ENCODE assay signal across 9 cellular contexts in the genomic region with DNA sequence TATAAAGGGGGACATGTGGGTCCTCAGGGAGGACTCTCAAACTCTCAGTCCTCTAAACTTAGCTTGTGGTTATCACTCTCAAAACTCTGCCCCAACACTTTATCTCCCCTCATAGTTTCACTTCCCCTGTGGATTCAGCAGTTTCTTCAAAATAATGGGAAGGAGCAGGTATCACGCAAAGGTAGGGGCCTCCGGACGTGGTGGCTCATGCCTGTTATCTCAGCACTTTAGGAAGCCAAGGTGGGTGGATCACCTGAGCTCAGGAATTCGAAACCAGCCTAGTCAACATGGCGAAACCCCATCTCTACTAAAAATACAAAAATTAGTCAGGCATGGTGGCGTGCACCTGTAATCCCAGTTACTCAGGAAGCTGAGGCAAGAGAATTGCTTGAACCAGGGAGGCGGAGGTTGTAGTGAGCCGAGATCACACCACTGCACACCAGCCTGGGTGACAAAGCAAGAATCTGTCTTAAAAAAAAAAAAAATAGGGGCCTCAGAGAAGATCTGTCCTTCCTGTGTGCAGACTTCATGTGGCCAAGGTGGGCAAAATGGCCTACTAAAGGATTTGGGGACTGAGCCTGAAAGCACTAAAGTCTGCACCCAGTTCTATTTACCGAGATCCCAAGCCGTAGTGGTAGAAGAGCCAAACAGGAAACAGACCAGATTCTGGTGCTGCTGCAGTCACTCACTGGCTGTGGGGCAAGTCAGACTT. TPM values are rescaled to one million over a fixed set of nuclear protein-coding genes. Genes with fewer than 3 reads are reported as not detected.
DNase-seq lines count a peak whose midpoint lies in the region; ATAC-seq and TF ChIP-seq lines count a peak whose summit lies in the region.
"Had no signal": no experiment of that assay in that cellular context is flagged by ENCODE, and none has a peak within 500 bp of the region (broad histone marks: within the 10 kb centered on the region; RNA-seq: fewer than 3 reads in every experiment).

No MANE protein-coding gene starts in this region.

- peaks cover 24% of the 10 kb centered on the region for H3K36me3 ChIP-seq in CD8-positive, alpha-beta T cell (ENCODE audit: insufficient read depth, low read length)
- no peaks in the 10 kb centered on the region for H3K36me3 ChIP-seq in IMR-90 (ENCODE audit: control insufficient read depth, insufficient read depth, low read length)
- H3K36me3 ChIP-seq: breast epithelium had no signal

- no peak for TF ChIP-seq RAD21 in IMR-90 (IDR thresholded peaks at IDR 0.05; ENCODE audit: low read length)

- no peaks in the 10 kb centered on the region for H4K20me1 ChIP-seq in IMR-90 (ENCODE audit: insufficient read depth, low read length)

- no peaks in the 10 kb centered on the region for H3K27me3 Mint-ChIP-seq in CD8-positive, alpha-beta T cell (ENCODE audit: low read depth)
- H3K27me3 Mint-ChIP-seq in activated naive CD8-positive, alpha-beta T cell treated with anti-CD3 and anti-CD28 coated beads, Interleukin-2, amount 10 ng/mL, durations not matched to agents 7 days and 5 days = no peaks in the 10 kb centered on the region

- no peaks in the 10 kb centered on the region for H3K79me1 ChIP-seq in IMR-90 (ENCODE audit: low read depth in 1 of 2, low read length in 2 of 2)

- no peak for TF ChIP-seq POLR2A in IMR-90 (IDR thresholded peaks at IDR 0.05; ENCODE audit: low read depth, low read length)

- in situ Hi-C loops in IMR-90 (cut with MboI; ENCODE audit: low sequenced_read_pairs) = no loop called here

- H4K91ac ChIP-seq in IMR-90 (ENCODE audit: insufficient read depth, low read depth, low read length) = no peak overlapping the region

- peaks cover 52% of the 10 kb centered on the region for H3K36me3 Mint-ChIP-seq in CD8-positive, alpha-beta T cell
- peaks cover 51% of the 10 kb centered on the region for H3K36me3 Mint-ChIP-seq in activated naive CD8-positive, alpha-beta T cell treated with anti-CD3 and anti-CD28 coated beads, Interleukin-2, amount 10 ng/mL, durations not matched to agents 7 days and 5 days

- H3K9ac ChIP-seq in IMR-90 (ENCODE audit: low read depth, low read length) = no peak overlapping the region

- CTCF ChIA-PET in CD8-positive, alpha-beta T cell (lab: Charles Lee) = interaction anchor here (1.0 to 4.0 kb wide), 11 partner anchors 8 to 134 kb away, joined by 3 to 39 read pairs (median 4); partner anchors contain the start of genes AAAS, CSAD, ESPL1 and ZNF740
- CTCF ChIA-PET in IMR-90 (lab: Yijun Ruan, JAX) = interaction anchor here (0.8 to 1.6 kb wide), 3 partner anchors 13 to 98 kb away, joined by 3 to 4 read pairs (median 3); partner anchors contain the start of gene MYG1

- H2BK15ac ChIP-seq in IMR-90 (ENCODE audit: low read depth, low read length) = no peak overlapping the region

- peak; percentile 41 for ATAC-seq in CD8-positive, alpha-beta T cell
- ATAC-seq in GM19467 (IDR thresholded peaks at IDR 0.05; ENCODE audit: unreplicated experiment) (peak; percentile 51), IMR-90 (ENCODE audit: low read depth) (peak; percentile 20), HG03469 (IDR thresholded peaks at IDR 0.05; ENCODE audit: unreplicated experiment) (no peak)
- ATAC-seq in activated naive CD8-positive, alpha-beta T cell treated with anti-CD3 and anti-CD28 coated beads, Interleukin-2, amount 10 ng/mL, durations not matched to agents 7 days and 5 days (ENCODE audit: low read depth) = peak; percentile 46

- peaks cover 72% of the 10 kb centered on the region for H3K4me1 Mint-ChIP-seq in CD8-positive, alpha-beta T cell (ENCODE audit: low read depth)
- peaks cover 53% of the 10 kb centered on the region for H3K4me1 Mint-ChIP-seq in activated naive CD8-positive, alpha-beta T cell treated with anti-CD3 and anti-CD28 coated beads, Interleukin-2, amount 10 ng/mL, durations not matched to agents 7 days and 5 days

- dilution Hi-C loops in IMR-90 (cut with HindIII; ENCODE audit: low sequenced_read_pairs, unreplicated experiment) = no loop called here

- H2BK5ac ChIP-seq in IMR-90 (ENCODE audit: low read depth, low read length, poor library complexity, severe bottlenecking) = no peak overlapping the region

- no peak overlapping the region for H3K18ac ChIP-seq in IMR-90 (ENCODE audit: low read depth, low read length)

- H3K4me3 ChIP-seq in CD8-positive, alpha-beta T cell (ENCODE audit: low read depth, low read length) = peak overlapping the region; percentile 7
- H3K4me3 ChIP-seq in IMR-90 (ENCODE audit: insufficient read depth, low read depth, low read length) = no peak overlapping the region
- H3K4me3 ChIP-seq: breast epithelium had no signal

- no peak overlapping the region for H4K5ac ChIP-seq in IMR-90 (ENCODE audit: low read depth, low read length)

- WGBS in IMR-90 (ENCODE audit: extremely low coverage in 2 of 2, insufficient read length in 1 of 2), 2 experiments = 93% methylated on average over 3 of the region's 10 CpGs; no CpG with 5 or more reads in 1 of the 2 experiments

- H2BK20ac ChIP-seq in IMR-90 (ENCODE audit: low read depth, low read length) = no peak overlapping the region

- H3K4ac ChIP-seq in IMR-90 (ENCODE audit: low read depth, low read length) = no peak overlapping the region

- intact Hi-C loops in CD8-positive, alpha-beta T cell (cut with DNase I, micrococcal nuclease) = no loop called here
- intact Hi-C loops in IMR-90 (cut with micrococcal nuclease) = no loop called here

- H3K9me1 ChIP-seq in IMR-90 (ENCODE audit: insufficient read depth, low read length) = peaks cover 5% of the 10 kb centered on the region; the same call in 1 of the 2 replicates

- DNase-seq in CD8-positive, alpha-beta T cell = peak in 1 of 7 experiments; percentile 63
- DNase-seq in IMR-90 (no peak), cerebellum (ENCODE audit: low spot score) (no peak), foreskin melanocyte (no peak), NCI-H2227 treated with DMSO at 0.1 percent for 48 hours (lab: John Stamatoyannopoulos, UW) (no peak)
- peak; percentile 40 for DNase-seq in activated naive CD8-positive, alpha-beta T cell treated with anti-CD3 and anti-CD28 coated beads, Interleukin-2, amount 10 ng/mL, durations not matched to agents 7 days and 5 days

- no peak for TF ChIP-seq CTCF in CD8-positive, alpha-beta T cell (IDR thresholded peaks at IDR 0.05)
- TF ChIP-seq CTCF in IMR-90 (conservative IDR thresholded peaks at IDR 0.05; ENCODE audit: low read depth, low read length) = no peak

- POLR2A ChIA-PET in CD8-positive, alpha-beta T cell (lab: Charles Lee) = interaction anchor here (0.6 to 5.1 kb wide), 6 partner anchors 8 to 43 kb away, joined by 3 to 32 read pairs (median 4); partner anchors contain the start of genes CSAD and ZNF740
- POLR2A ChIA-PET in IMR-90 (lab: Charles Lee; ENCODE audit: unreplicated experiment) = no interaction called here
- POLR2A ChIA-PET in activated naive CD8-positive, alpha-beta T cell treated with anti-CD3 and anti-CD28 coated beads, Interleukin-2, amount 10 ng/mL, durations not matched to agents 7 days and 5 days (lab: Charles Lee) = interaction anchor here (1.3 to 8.4 kb wide), 7 partner anchors 8 to 68 kb away, joined by 3 to 56 read pairs (median 4); partner anchors contain the start of genes CSAD, ESPL1 and ZNF740

- H4K8ac ChIP-seq in IMR-90 (ENCODE audit: low read depth in 2 of 2, low read length in 2 of 2) = no peak overlapping the region

- H3K9me3 ChIP-seq in CD8-positive, alpha-beta T cell (ENCODE audit: low read length) = no peaks in the 10 kb centered on the region
- H3K9me3 ChIP-seq in IMR-90 (ENCODE audit: control insufficient read depth, insufficient read depth, low read length) = no peaks in the 10 kb centered on the region
- H3K9me3 ChIP-seq: breast epithelium had no signal

- peak overlapping the region; percentile 93 for H3K27ac Mint-ChIP-seq in CD8-positive, alpha-beta T cell
- peak overlapping the region; percentile 80 for H3K27ac Mint-ChIP-seq in activated naive CD8-positive, alpha-beta T cell treated with anti-CD3 and anti-CD28 coated beads, Interleukin-2, amount 10 ng/mL, durations not matched to agents 7 days and 5 days

- H3K56ac ChIP-seq in IMR-90 (ENCODE audit: extremely low read depth, insufficient read depth, low read length) = no peak overlapping the region

- no peaks in the 10 kb centered on the region for H3K9me3 Mint-ChIP-seq in CD8-positive, alpha-beta T cell
- no peaks in the 10 kb centered on the region for H3K9me3 Mint-ChIP-seq in activated naive CD8-positive, alpha-beta T cell treated with anti-CD3 and anti-CD28 coated beads, Interleukin-2, amount 10 ng/mL, durations not matched to agents 7 days and 5 days

- H3K27me3 ChIP-seq in CD8-positive, alpha-beta T cell (ENCODE audit: insufficient read depth, low read length) = no peaks in the 10 kb centered on the region
- H3K27me3 ChIP-seq in IMR-90 (ENCODE audit: control insufficient read depth, insufficient read depth, low read length) = peaks cover 2% of the 10 kb centered on the region; the same call in 1 of the 2 replicates
- H3K27me3 ChIP-seq: breast epithelium had no signal

- peak overlapping the region; percentile 9 for H2AFZ ChIP-seq in IMR-90 (replicated peaks; ENCODE audit: low read length, poor library complexity)

- peak overlapping the region; percentile 73 for H3K4me3 Mint-ChIP-seq in CD8-positive, alpha-beta T cell
- peak overlapping the region; percentile 69 for H3K4me3 Mint-ChIP-seq in activated naive CD8-positive, alpha-beta T cell treated with anti-CD3 and anti-CD28 coated beads, Interleukin-2, amount 10 ng/mL, durations not matched to agents 7 days and 5 days

- no peak overlapping the region for H3K4me2 ChIP-seq in IMR-90 (ENCODE audit: low read depth, low read length)

- no peak overlapping the region for H3K14ac ChIP-seq in IMR-90 (replicated peaks; ENCODE audit: low read depth, low read length)

- BruUV-seq in IMR-90 (replicated peaks; lab: Mats Ljungman, UMichigan) = no TSS peak

- H3K4me1 ChIP-seq in CD8-positive, alpha-beta T cell (ENCODE audit: insufficient read depth, low read length) = peaks cover 89% of the 10 kb centered on the region
- peaks cover 1% of the 10 kb centered on the region; the same call in 1 of the 2 replicates for H3K4me1 ChIP-seq in IMR-90 (ENCODE audit: control insufficient read depth, insufficient read depth, low read length)
- H3K4me1 ChIP-seq: breast epithelium had no signal

- no peak overlapping the region for H2AK9ac ChIP-seq in IMR-90 (replicated peaks; ENCODE audit: low read depth, low read length, poor library complexity)

- no peak overlapping the region for H2AK5ac ChIP-seq in IMR-90 (ENCODE audit: low read depth, low read length)

- no peak overlapping the region for H2BK120ac ChIP-seq in IMR-90 (ENCODE audit: low read depth, low read length)

- H3K23ac ChIP-seq in IMR-90 (ENCODE audit: low read depth, low read length) = no peak overlapping the region

- H3K27ac ChIP-seq in CD8-positive, alpha-beta T cell (ENCODE audit: low read depth, low read length) = peak overlapping the region; percentile 14
- no peak overlapping the region for H3K27ac ChIP-seq in IMR-90 (ENCODE audit: insufficient read depth, low read length)
- H3K27ac ChIP-seq: breast epithelium had no signal

RNA-seq across cellular contexts. Expression of gene ITGB7, which starts 6.4 kb away (rescaled TPM):
- 100 to 1,000 TPM; 107 to 108 TPM for total RNA-seq in CD8-positive, alpha-beta T cell
- under 0.01 and 0.18 TPM in 2 replicates for total RNA-seq in IMR-90 (2012; rRNA removed)
- 0.44 and 0.60 TPM in 2 replicates for polyA plus RNA-seq in IMR-90 (2012; rRNA removed)
- polyA plus RNA-seq in IMR-90 (2012; cell fraction: cytosol; rRNA removed) = 0.11 and 0.23 TPM in 2 replicates
- 2.5 and 4.3 TPM in 2 replicates for polyA plus RNA-seq in IMR-90 (2012; cell fraction: nucleus; rRNA removed; ENCODE audit: low replicate concordance)
- 100 to 1,000 TPM; 415 to 420 TPM for total RNA-seq in activated naive CD8-positive, alpha-beta T cell treated with anti-CD3 and anti-CD28 coated beads, Interleukin-2, amount 10 ng/mL, durations not matched to agents 7 days and 5 days
- total RNA-seq in cerebellum = not detected

RNA-seq across cellular contexts. Expression of gene CSAD, which starts 19.9 kb away (rescaled TPM):
- total RNA-seq in CD8-positive, alpha-beta T cell = 10 to 100 TPM; 28.0 to 29.6 TPM
- total RNA-seq in IMR-90 (2012; rRNA removed) = 5.0 and 5.4 TPM in 2 replicates
- 39.8 and 45.6 TPM in 2 replicates for polyA plus RNA-seq in IMR-90 (2012; rRNA removed)
- 8.8 and 9.9 TPM in 2 replicates for polyA plus RNA-seq in IMR-90 (2012; cell fraction: cytosol; rRNA removed)
- polyA plus RNA-seq in IMR-90 (2012; cell fraction: nucleus; rRNA removed; ENCODE audit: low replicate concordance) = 572 and 670 TPM in 2 replicates
- 10 to 100 TPM; 28.1 to 38.3 TPM for total RNA-seq in activated naive CD8-positive, alpha-beta T cell treated with anti-CD3 and anti-CD28 coated beads, Interleukin-2, amount 10 ng/mL, durations not matched to agents 7 days and 5 days
- 27.9 TPM for total RNA-seq in cerebellum

RNA-seq across cellular contexts. Expression of gene ZNF740, which starts 20.1 kb away (rescaled TPM):
- 10 to 100 TPM; 24.8 to 24.9 TPM for total RNA-seq in CD8-positive, alpha-beta T cell
- total RNA-seq in IMR-90 (2012; rRNA removed) = 11.7 and 13.1 TPM in 2 replicates
- polyA plus RNA-seq in IMR-90 (2012; rRNA removed) = 7.0 and 14.0 TPM in 2 replicates
- 3.0 and 3.9 TPM in 2 replicates for polyA plus RNA-seq in IMR-90 (2012; cell fraction: cytosol; rRNA removed)
- polyA plus RNA-seq in IMR-90 (2012; cell fraction: nucleus; rRNA removed; ENCODE audit: low replicate concordance) = 13.8 and 55.4 TPM in 2 replicates
- total RNA-seq in activated naive CD8-positive, alpha-beta T cell treated with anti-CD3 and anti-CD28 coated beads, Interleukin-2, amount 10 ng/mL, durations not matched to agents 7 days and 5 days = 10 to 100 TPM; 53.6 to 60.2 TPM
- 24.6 TPM for total RNA-seq in cerebellum

RNA-seq across cellular contexts. Expression of gene RARG, which starts 31.4 kb away (rescaled TPM):
- total RNA-seq in CD8-positive, alpha-beta T cell = 10 to 100 TPM; 16.1 to 16.5 TPM
- total RNA-seq in IMR-90 (2012; rRNA removed) (7.5 and 7.9 TPM in 2 replicates), cerebellum (2.9 TPM)
- polyA plus RNA-seq in IMR-90 (2012; rRNA removed) = 28.6 and 30.9 TPM in 2 replicates
- polyA plus RNA-seq in IMR-90 (2012; cell fraction: cytosol; rRNA removed) = 19.9 and 30.7 TPM in 2 replicates
- polyA plus RNA-seq in IMR-90 (2012; cell fraction: nucleus; rRNA removed; ENCODE audit: low replicate concordance) = 50.8 and 62.0 TPM in 2 replicates
- 10 to 100 TPM; 38.1 to 40.3 TPM for total RNA-seq in activated naive CD8-positive, alpha-beta T cell treated with anti-CD3 and anti-CD28 coated beads, Interleukin-2, amount 10 ng/mL, durations not matched to agents 7 days and 5 days

Comparison
In these comparisons a context has a peak if more than half of its experiments do, and no peak if none do; other contexts are left out.
1. RNA of gene ITGB7, which starts 6.4 kb away (total RNA-seq): 415 to 420 TPM in activated naive CD8-positive, alpha-beta T cell treated with anti-CD3 and anti-CD28 coated beads, Interleukin-2, amount 10 ng/mL, durations not matched to agents 7 days and 5 days and 107 to 108 TPM in CD8-positive, alpha-beta T cell; under 0.01 to 0.18 TPM in IMR-90 and not detected in cerebellum (single experiment); every median in the first group is over 10 times any median in the second.